ENCODE assay signal across 19 cellular contexts in genomic region chr7:27329917-27330316, GRCh38.
A peak's percentile ranks its signal among the peaks of the same experiment; 100 is the strongest.
DNase-seq lines count a peak whose midpoint lies in the region; ATAC-seq and TF ChIP-seq lines count a peak whose summit lies in the region.
"Had no signal": no experiment of that assay in that cellular context is flagged by ENCODE, and none has a peak within 500 bp of the region (broad histone marks: within the 10 kb centered on the region; RNA-seq: fewer than 3 reads in every experiment).

No MANE protein-coding gene starts in this region.

- TF ChIP-seq CTCF in 22Rv1 (IDR thresholded peaks at IDR 0.05), result peak; percentile 57
- TF ChIP-seq CTCF in epithelial cell of proximal tubule (conservative IDR thresholded peaks at IDR 0.05; ENCODE audit: low read depth, low read length), result peak; percentile 22

- no peak overlapping the region for H2BK15ac ChIP-seq in neuronal stem cell (ENCODE audit: low read length)

- no peak overlapping the region for H3K23ac ChIP-seq in neuronal stem cell (ENCODE audit: low read depth, low read length, poor library complexity)

- no peaks in the 10 kb centered on the region for H3K4me1 ChIP-seq in neuronal stem cell (ENCODE audit: control insufficient read depth in 2 of 2, insufficient read depth in 1 of 2, low read depth in 1 of 2, low read length in 2 of 2)

- no peak overlapping the region for H2AK5ac ChIP-seq in neuronal stem cell (ENCODE audit: low read depth, low read length)

- peaks cover 0 to under 1% of the 10 kb centered on the region in 2 donors for H3K9me3 ChIP-seq in neuronal stem cell (replicated peaks in 1 of 2; ENCODE audit: control insufficient read depth in 2 of 2, insufficient read depth in 1 of 2, low read depth in 1 of 2, low read length in 2 of 2)

- H3K36me3 ChIP-seq in neuronal stem cell (replicated peaks in 1 of 2; ENCODE audit: control insufficient read depth in 2 of 2, insufficient read depth in 2 of 2, low read length in 2 of 2) (no peaks in the 10 kb centered on the region), H7 (replicated peaks; ENCODE audit: control insufficient read depth, insufficient read depth, low read length) (no peaks in the 10 kb centered on the region)

- no peak overlapping the region for H3K18ac ChIP-seq in neuronal stem cell (ENCODE audit: low read length)

- H2AFZ ChIP-seq in neuronal stem cell (ENCODE audit: low read length), result no peak overlapping the region

- no CpG with 5 or more reads among the region's 1 CpG for WGBS in neuronal stem cell (ENCODE audit: extremely low coverage in 2 of 2, insufficient read length in 2 of 2, insufficient replicate concordance in 1 of 2), 2 donors

- no peak overlapping the region for H4K91ac ChIP-seq in neuronal stem cell (ENCODE audit: low read depth, low read length, poor library complexity)

- no peak overlapping the region for H2BK5ac ChIP-seq in neuronal stem cell (ENCODE audit: low read length)

- no peak overlapping the region for H3K4me3 ChIP-seq in epithelial cell of proximal tubule (ENCODE audit: low read depth, low read length)
- H3K4me3 ChIP-seq in neuronal stem cell (ENCODE audit: low read length in 2 of 2), result no peak overlapping the region
- H3K4me3 ChIP-seq in H7 (ENCODE audit: insufficient read depth, low read depth, low read length), result no peak overlapping the region

- ATAC-seq in HG02588 (IDR thresholded peaks at IDR 0.05; ENCODE audit: unreplicated experiment), result no peak
- ATAC-seq: natural killer cell, right cardiac atrium had no signal

- no peaks in the 10 kb centered on the region for H3K79me1 ChIP-seq in neuronal stem cell (ENCODE audit: low read depth, low read length)

- no peak overlapping the region for H3K9ac ChIP-seq in neuronal stem cell (ENCODE audit: low read depth, low read length, poor library complexity)

- H2BK120ac ChIP-seq in neuronal stem cell (ENCODE audit: low read depth, low read length), result no peak overlapping the region

- no peak overlapping the region for H3K14ac ChIP-seq in neuronal stem cell (ENCODE audit: low read length)

- H3K4me2 ChIP-seq in neuronal stem cell (ENCODE audit: insufficient read depth, low read length, poor library complexity, severe bottlenecking), result no peak overlapping the region

- H2BK12ac ChIP-seq in neuronal stem cell (ENCODE audit: low read length), result no peak overlapping the region

- no peaks in the 10 kb centered on the region for H3K27me3 ChIP-seq in neuronal stem cell (ENCODE audit: control insufficient read depth in 3 of 3, insufficient read depth in 3 of 3, low read depth in 1 of 3, low read length in 3 of 3)
- H3K27me3 ChIP-seq in H7 (ENCODE audit: control insufficient read depth, insufficient read depth, low read length), result no peaks in the 10 kb centered on the region

- no peak overlapping the region for H4K8ac ChIP-seq in neuronal stem cell (ENCODE audit: low read depth, low read length)

- H3K4ac ChIP-seq in neuronal stem cell (ENCODE audit: low read length), result no peak overlapping the region

- H3K27ac ChIP-seq in 22Rv1 (no peak overlapping the region), neuronal stem cell (replicated peaks; ENCODE audit: low read length) (no peak overlapping the region)

- DNase-seq in ELR (ENCODE audit: low read depth) (peak; percentile 19), NCI-H69 (lab: John Stamatoyannopoulos, UW) (peak; percentile 8), epithelial cell of proximal tubule (ENCODE audit: low read depth) (no peak), neuronal stem cell (ENCODE audit: low spot score) (no peak), globus pallidus (ENCODE audit: low spot score) (no peak), H7 (no peak)
- DNase-seq: activated CD4-positive, alpha-beta T cell treated with anti-CD3 and anti-CD28 coated beads for 48 hours; activated T-cell treated with anti-CD3 and anti-CD28 coated beads for 4 hours; DMS153; effector CD8-positive, alpha-beta T cell; foreskin melanocyte; natural killer cell; NCI-H2171 treated with DMSO at 0.1 percent for 48 hours; NK-92 treated with Interleukin-12 subunit alpha and Interleukin-12 subunit beta, amount 100 ng/mL, for 24 hours; right cardiac atrium; SIG-M5; T-helper 9 cell had no signal

Comparison
In these comparisons a context has a peak if more than half of its experiments do, and no peak if none do; other contexts are left out.
1. DNase-seq: peak in ELR (single experiment) and NCI-H69 (single experiment); none in epithelial cell of proximal tubule (single experiment), neuronal stem cell (single experiment), globus pallidus (single experiment) and H7 (single experiment).